In genomic region chr2:158350751-158351465, GRCh38 we compare ENCODE assay signal across 1 cellular context.
A peak's percentile ranks its signal among the peaks of the same experiment; 100 is the strongest.
TF ChIP-seq lines count a peak whose summit lies in the region.

No MANE protein-coding gene starts in this region.

TF ChIP-seq in K562, 482 proteins besides CTCF, POLR2A, EP300 and RAD21 (continued from another document):
- TF ChIP-seq, protein P1, sequence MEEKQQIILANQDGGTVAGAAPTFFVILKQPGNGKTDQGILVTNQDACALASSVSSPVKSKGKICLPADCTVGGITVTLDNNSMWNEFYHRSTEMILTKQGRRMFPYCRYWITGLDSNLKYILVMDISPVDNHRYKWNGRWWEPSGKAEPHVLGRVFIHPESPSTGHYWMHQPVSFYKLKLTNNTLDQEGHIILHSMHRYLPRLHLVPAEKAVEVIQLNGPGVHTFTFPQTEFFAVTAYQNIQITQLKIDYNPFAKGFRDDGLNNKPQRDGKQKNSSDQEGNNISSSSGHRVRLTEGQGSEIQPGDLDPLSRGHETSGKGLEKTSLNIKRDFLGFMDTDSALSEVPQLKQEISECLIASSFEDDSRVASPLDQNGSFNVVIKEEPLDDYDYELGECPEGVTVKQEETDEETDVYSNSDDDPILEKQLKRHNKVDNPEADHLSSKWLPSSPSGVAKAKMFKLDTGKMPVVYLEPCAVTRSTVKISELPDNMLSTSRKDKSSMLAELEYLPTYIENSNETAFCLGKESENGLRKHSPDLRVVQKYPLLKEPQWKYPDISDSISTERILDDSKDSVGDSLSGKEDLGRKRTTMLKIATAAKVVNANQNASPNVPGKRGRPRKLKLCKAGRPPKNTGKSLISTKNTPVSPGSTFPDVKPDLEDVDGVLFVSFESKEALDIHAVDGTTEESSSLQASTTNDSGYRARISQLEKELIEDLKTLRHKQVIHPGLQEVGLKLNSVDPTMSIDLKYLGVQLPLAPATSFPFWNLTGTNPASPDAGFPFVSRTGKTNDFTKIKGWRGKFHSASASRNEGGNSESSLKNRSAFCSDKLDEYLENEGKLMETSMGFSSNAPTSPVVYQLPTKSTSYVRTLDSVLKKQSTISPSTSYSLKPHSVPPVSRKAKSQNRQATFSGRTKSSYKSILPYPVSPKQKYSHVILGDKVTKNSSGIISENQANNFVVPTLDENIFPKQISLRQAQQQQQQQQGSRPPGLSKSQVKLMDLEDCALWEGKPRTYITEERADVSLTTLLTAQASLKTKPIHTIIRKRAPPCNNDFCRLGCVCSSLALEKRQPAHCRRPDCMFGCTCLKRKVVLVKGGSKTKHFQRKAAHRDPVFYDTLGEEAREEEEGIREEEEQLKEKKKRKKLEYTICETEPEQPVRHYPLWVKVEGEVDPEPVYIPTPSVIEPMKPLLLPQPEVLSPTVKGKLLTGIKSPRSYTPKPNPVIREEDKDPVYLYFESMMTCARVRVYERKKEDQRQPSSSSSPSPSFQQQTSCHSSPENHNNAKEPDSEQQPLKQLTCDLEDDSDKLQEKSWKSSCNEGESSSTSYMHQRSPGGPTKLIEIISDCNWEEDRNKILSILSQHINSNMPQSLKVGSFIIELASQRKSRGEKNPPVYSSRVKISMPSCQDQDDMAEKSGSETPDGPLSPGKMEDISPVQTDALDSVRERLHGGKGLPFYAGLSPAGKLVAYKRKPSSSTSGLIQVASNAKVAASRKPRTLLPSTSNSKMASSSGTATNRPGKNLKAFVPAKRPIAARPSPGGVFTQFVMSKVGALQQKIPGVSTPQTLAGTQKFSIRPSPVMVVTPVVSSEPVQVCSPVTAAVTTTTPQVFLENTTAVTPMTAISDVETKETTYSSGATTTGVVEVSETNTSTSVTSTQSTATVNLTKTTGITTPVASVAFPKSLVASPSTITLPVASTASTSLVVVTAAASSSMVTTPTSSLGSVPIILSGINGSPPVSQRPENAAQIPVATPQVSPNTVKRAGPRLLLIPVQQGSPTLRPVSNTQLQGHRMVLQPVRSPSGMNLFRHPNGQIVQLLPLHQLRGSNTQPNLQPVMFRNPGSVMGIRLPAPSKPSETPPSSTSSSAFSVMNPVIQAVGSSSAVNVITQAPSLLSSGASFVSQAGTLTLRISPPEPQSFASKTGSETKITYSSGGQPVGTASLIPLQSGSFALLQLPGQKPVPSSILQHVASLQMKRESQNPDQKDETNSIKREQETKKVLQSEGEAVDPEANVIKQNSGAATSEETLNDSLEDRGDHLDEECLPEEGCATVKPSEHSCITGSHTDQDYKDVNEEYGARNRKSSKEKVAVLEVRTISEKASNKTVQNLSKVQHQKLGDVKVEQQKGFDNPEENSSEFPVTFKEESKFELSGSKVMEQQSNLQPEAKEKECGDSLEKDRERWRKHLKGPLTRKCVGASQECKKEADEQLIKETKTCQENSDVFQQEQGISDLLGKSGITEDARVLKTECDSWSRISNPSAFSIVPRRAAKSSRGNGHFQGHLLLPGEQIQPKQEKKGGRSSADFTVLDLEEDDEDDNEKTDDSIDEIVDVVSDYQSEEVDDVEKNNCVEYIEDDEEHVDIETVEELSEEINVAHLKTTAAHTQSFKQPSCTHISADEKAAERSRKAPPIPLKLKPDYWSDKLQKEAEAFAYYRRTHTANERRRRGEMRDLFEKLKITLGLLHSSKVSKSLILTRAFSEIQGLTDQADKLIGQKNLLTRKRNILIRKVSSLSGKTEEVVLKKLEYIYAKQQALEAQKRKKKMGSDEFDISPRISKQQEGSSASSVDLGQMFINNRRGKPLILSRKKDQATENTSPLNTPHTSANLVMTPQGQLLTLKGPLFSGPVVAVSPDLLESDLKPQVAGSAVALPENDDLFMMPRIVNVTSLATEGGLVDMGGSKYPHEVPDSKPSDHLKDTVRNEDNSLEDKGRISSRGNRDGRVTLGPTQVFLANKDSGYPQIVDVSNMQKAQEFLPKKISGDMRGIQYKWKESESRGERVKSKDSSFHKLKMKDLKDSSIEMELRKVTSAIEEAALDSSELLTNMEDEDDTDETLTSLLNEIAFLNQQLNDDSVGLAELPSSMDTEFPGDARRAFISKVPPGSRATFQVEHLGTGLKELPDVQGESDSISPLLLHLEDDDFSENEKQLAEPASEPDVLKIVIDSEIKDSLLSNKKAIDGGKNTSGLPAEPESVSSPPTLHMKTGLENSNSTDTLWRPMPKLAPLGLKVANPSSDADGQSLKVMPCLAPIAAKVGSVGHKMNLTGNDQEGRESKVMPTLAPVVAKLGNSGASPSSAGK (IDR thresholded peaks at IDR 0.05) = peak; percentile 51
- 0 out of 4 replicates have a peak, but pooled peaks of 1 of the 2 experiments have one; percentile 17 for TF ChIP-seq NRF1 (conservative IDR thresholded peaks at IDR 0.05 in 1 of 2, IDR thresholded peaks at IDR 0.05 in 1 of 2)
